9 cellular contexts compared by ENCODE assay signal in the genomic region with DNA sequence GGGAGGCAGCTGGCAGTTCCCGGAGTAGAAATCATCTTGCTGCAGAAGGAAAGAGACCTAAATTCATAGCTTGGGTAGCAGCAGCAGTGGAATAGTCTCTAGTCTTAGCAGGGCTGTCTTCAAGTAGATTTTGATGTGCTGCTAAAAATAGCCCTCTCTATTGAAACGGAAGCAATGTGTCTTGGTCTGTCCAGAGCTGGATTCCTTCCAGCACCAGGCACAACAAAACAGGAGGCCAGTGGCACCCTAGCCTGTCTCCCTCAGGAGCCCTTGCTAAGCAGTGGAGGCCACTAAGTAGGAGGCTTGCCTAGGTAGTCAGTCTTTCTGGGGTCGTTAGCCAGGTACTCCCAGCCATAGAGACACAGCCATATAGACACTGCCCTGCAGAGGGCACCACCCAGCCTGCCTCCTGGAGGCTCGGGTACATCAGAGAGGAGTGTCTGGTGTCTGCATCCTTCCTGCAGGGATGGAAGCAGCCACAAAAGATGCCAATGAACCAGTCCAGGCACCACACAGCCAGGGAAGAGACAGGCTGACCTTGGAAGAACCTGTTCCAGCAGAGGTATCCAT.
DNase-seq lines count a peak whose midpoint lies in the region; ATAC-seq and TF ChIP-seq lines count a peak whose summit lies in the region.
"Had no signal": no experiment of that assay in that cellular context is flagged by ENCODE, and none has a peak within 500 bp of the region (broad histone marks: within the 10 kb centered on the region; RNA-seq: fewer than 3 reads in every experiment).

No MANE protein-coding gene starts in this region.

- H3K9me2 ChIP-seq in hepatocyte (replicated peaks; ENCODE audit: insufficient read depth), result no peaks in the 10 kb centered on the region

- no peaks in the 10 kb centered on the region for H3K9me3 ChIP-seq in hepatocyte (ENCODE audit: low read depth)
- H3K9me3 ChIP-seq in left lung, result no peaks in the 10 kb centered on the region
- no peaks in the 10 kb centered on the region for H3K9me3 ChIP-seq in CD8-positive, alpha-beta memory T cell (ENCODE audit: low read length)

- H4K20me1 ChIP-seq in hepatocyte (ENCODE audit: insufficient read depth, poor library complexity, severe bottlenecking), result no peaks in the 10 kb centered on the region

- H2AFZ ChIP-seq in hepatocyte, result no peak overlapping the region

- peaks cover 0 to 2% of the 10 kb centered on the region in 2 donors for H3K27me3 Mint-ChIP-seq in CD8-positive, alpha-beta memory T cell
- H3K27me3 Mint-ChIP-seq: stimulated activated naive CD8-positive, alpha-beta T cell treated with anti-CD3 and anti-CD28 coated beads, Interleukin-15, Interleukin-2, amounts not matched to agents 100 ng/mL and 50 ng/mL, for 24 hours had no signal

- TF ChIP-seq CTCF in WI38 (IDR thresholded peaks at IDR 0.05; ENCODE audit: low read depth, low read length) (peak; percentile 30), hepatocyte (IDR thresholded peaks at IDR 0.05; ENCODE audit: poor library complexity) (peak; percentile 21), left lung (IDR thresholded peaks at IDR 0.05) (no peak)

- ATAC-seq in left lung, result no peak
- no peak for ATAC-seq in HG03457 (IDR thresholded peaks at IDR 0.05; ENCODE audit: unreplicated experiment)
- ATAC-seq in HG02678 (IDR thresholded peaks at IDR 0.05; ENCODE audit: unreplicated experiment), result no peak

- peak overlapping the region in 4 of 8 donors; percentile 34 to 71 (median 54) for H3K27ac Mint-ChIP-seq in CD8-positive, alpha-beta memory T cell
- H3K27ac Mint-ChIP-seq: stimulated activated naive CD8-positive, alpha-beta T cell treated with anti-CD3 and anti-CD28 coated beads, Interleukin-15, Interleukin-2, amounts not matched to agents 100 ng/mL and 50 ng/mL, for 24 hours had no signal

- H3K4me1 ChIP-seq in hepatocyte (ENCODE audit: insufficient read depth) (no peaks in the 10 kb centered on the region), left lung (no peaks in the 10 kb centered on the region)
- no peaks in the 10 kb centered on the region for H3K4me1 ChIP-seq in CD8-positive, alpha-beta memory T cell (ENCODE audit: insufficient read depth, low read length)

- H3K4me2 ChIP-seq in hepatocyte, result no peak overlapping the region

- DNase-seq in DMS153 treated with DMSO at 0.1 percent for 48 hours (lab: John Stamatoyannopoulos, UW; ENCODE audit: unreplicated experiment) (peak; percentile 55), HPDE6-E6E7 (ENCODE audit: extremely low spot score) (peak; percentile 23), hepatocyte (ENCODE audit: low spot score) (no peak), left lung (no peak)
- no peak for DNase-seq in CD8-positive, alpha-beta memory T cell

- no peak overlapping the region for H3K4me3 Mint-ChIP-seq in CD8-positive, alpha-beta memory T cell
- H3K4me3 Mint-ChIP-seq: stimulated activated naive CD8-positive, alpha-beta T cell treated with anti-CD3 and anti-CD28 coated beads, Interleukin-15, Interleukin-2, amounts not matched to agents 100 ng/mL and 50 ng/mL, for 24 hours had no signal

- H3K4me3 ChIP-seq in WI38 (ENCODE audit: low read depth, low read length), result no peak overlapping the region
- no peak overlapping the region for H3K4me3 ChIP-seq in hepatocyte
- no peak overlapping the region for H3K4me3 ChIP-seq in left lung
- H3K4me3 ChIP-seq in CD8-positive, alpha-beta memory T cell (ENCODE audit: low read length), result no peak overlapping the region

- no peaks in the 10 kb centered on the region for H3K79me2 ChIP-seq in hepatocyte

- peaks cover 8 to 96% (median 35%) of the 10 kb centered on the region in 3 donors for H3K36me3 Mint-ChIP-seq in CD8-positive, alpha-beta memory T cell

- 47% methylated on average over 4 of the region's 4 CpGs for WGBS in hepatocyte (ENCODE audit: low lambda C conversion rate, missing lambda C conversion rate)

- H3K27me3 ChIP-seq in hepatocyte (no peaks in the 10 kb centered on the region), left lung (no peaks in the 10 kb centered on the region)
- no peaks in the 10 kb centered on the region for H3K27me3 ChIP-seq in CD8-positive, alpha-beta memory T cell (ENCODE audit: insufficient read depth, low read length, poor library complexity, severe bottlenecking)

- intact Hi-C loops in left lung (cut with DNase I), result no loop called here

- POLR2A ChIA-PET in CD8-positive, alpha-beta memory T cell (lab: Charles Lee), result no interaction called here

- H3K27ac ChIP-seq in hepatocyte, result no peak overlapping the region
- no peak overlapping the region for H3K27ac ChIP-seq in left lung
- H3K27ac ChIP-seq in CD8-positive, alpha-beta memory T cell (ENCODE audit: low read depth, low read length), result no peak overlapping the region

- CTCF ChIA-PET in CD8-positive, alpha-beta memory T cell (lab: Charles Lee), result interaction anchor here (1.0 kb wide), 2 partner anchors 122 to 149 kb away, joined by 3 to 5 read pairs; no protein-coding TSS in a partner anchor

- H3K36me3 ChIP-seq in hepatocyte (replicated peaks; ENCODE audit: insufficient read depth, low read depth) (no peaks in the 10 kb centered on the region), left lung (peaks cover 0 to 53% of the 10 kb centered on the region in 2 donors)
- H3K36me3 ChIP-seq in CD8-positive, alpha-beta memory T cell (ENCODE audit: insufficient read depth, low read length), result peaks cover 33% of the 10 kb centered on the region

- H3K4me1 Mint-ChIP-seq in CD8-positive, alpha-beta memory T cell, result peaks cover 0 to 3% (median 0%) of the 10 kb centered on the region in 3 donors

- no peaks in the 10 kb centered on the region for H3K9me3 Mint-ChIP-seq in CD8-positive, alpha-beta memory T cell
- H3K9me3 Mint-ChIP-seq: stimulated activated naive CD8-positive, alpha-beta T cell treated with anti-CD3 and anti-CD28 coated beads, Interleukin-15, Interleukin-2, amounts not matched to agents 100 ng/mL and 50 ng/mL, for 24 hours had no signal

Comparison
In these comparisons a context has a peak if more than half of its experiments do, and no peak if none do; other contexts are left out.
1. DNase-seq: peak in DMS153 treated with DMSO at 0.1 percent for 48 hours (single experiment) and HPDE6-E6E7 (single experiment); none in hepatocyte (single experiment), left lung (0 of 2) and CD8-positive, alpha-beta memory T cell (0 of 5).
2. CTCF ChIP-seq: peak in WI38 (single experiment) and hepatocyte (single experiment); none in left lung (0 of 2).